In the genomic region with DNA sequence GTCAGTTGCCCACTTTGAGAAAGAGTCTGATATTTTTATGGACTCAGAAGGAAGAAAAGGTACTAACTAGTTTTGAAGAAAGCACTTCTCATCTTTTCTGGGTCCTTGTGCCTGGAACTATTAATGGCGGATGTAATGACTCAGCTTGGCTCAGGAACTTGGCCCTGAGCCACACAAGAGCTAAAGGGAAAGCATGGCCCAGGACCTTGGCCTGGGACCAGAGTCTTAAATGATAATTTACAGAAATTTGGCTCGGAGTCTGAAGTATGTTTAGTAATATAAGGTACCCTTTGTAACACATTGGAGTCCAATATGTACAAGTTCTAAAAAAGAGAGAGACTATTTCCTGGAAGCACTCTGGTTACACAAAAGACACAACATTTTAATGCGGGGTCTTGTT, we compare ENCODE assay signal across 7 cellular contexts. TPM values are rescaled to one million over a fixed set of nuclear protein-coding genes. Genes with fewer than 3 reads are reported as not detected.
"Had no signal": no experiment of that assay in that cellular context is flagged by ENCODE, and none has a peak within 500 bp of the region (broad histone marks: within the 10 kb centered on the region; RNA-seq: fewer than 3 reads in every experiment).

No MANE protein-coding gene starts in this region.

RNA-seq across cellular contexts. Expression of gene CDY2B, which starts 4.6 kb away (rescaled TPM):
- total RNA-seq: GM23248, GM23338, H1, H4, H7, H9, HFFc6 had no signal
- polyA plus RNA-seq: GM23248, GM23338, H1 had no signal
